Comparison of ENCODE assay signal across 19 cellular contexts in genomic region chr2:98498703-98499445, GRCh38. TPM values are rescaled to one million over a fixed set of nuclear protein-coding genes. Genes with fewer than 3 reads are reported as not detected.
DNase-seq lines count a peak whose midpoint lies in the region; ATAC-seq and TF ChIP-seq lines count a peak whose summit lies in the region.
"Had no signal": no experiment of that assay in that cellular context is flagged by ENCODE, and none has a peak within 500 bp of the region (broad histone marks: within the 10 kb centered on the region; RNA-seq: fewer than 3 reads in every experiment).

No MANE protein-coding gene starts in this region.

- peaks cover 0 to 1% (median 0%) of the 10 kb centered on the region in 4 donors for H3K4me1 ChIP-seq in liver (ENCODE audit: control insufficient read depth in 4 of 4, insufficient read depth in 4 of 4, low read length in 3 of 4)
- H3K4me1 ChIP-seq: neural progenitor cell had no signal

- H3K36me3 ChIP-seq in liver (ENCODE audit: control insufficient read depth in 4 of 4, insufficient read depth in 3 of 4, low read depth in 1 of 4, low read length in 3 of 4), result no peaks in the 10 kb centered on the region
- H3K36me3 ChIP-seq: neural progenitor cell had no signal

- H3K4me3 ChIP-seq in liver (ENCODE audit: low read depth in 1 of 3, low read length in 3 of 3), result no peak overlapping the region
- H3K4me3 ChIP-seq: heart left ventricle, neural progenitor cell, stomach had no signal

- H3K4me3 Mint-ChIP-seq in central memory CD8-positive, alpha-beta T cell, result no peak overlapping the region
- H3K4me3 Mint-ChIP-seq in stimulated activated memory B cell treated with anti-CD40 and anti-IgM and Interleukin-4, amounts not matched to agents 10 μg/mL and 1 μg/mL and 100 μg/mL, for 72 hours, result no peak overlapping the region
- H3K4me3 Mint-ChIP-seq: memory B cell; neural progenitor cell; T-helper 1 cell treated with Interleukin-12 subunit alpha and Interleukin-12 subunit beta and Interleukin-4 antibody, amounts not matched to agents 30 μg/mL and 1 μg/mL, for 36 hours had no signal

- H3K9me3 ChIP-seq in liver (ENCODE audit: control insufficient read depth in 4 of 4, low read length in 3 of 4), result peaks cover 0 to 2% (median 0%) of the 10 kb centered on the region in 4 donors
- H3K9me3 ChIP-seq: heart left ventricle had no signal

- H3K27ac ChIP-seq in liver (ENCODE audit: low read depth in 1 of 2, low read length in 2 of 2), result no peak overlapping the region
- H3K27ac ChIP-seq: neural progenitor cell had no signal

- DNase-seq in cardiac septum (ENCODE audit: low spot score), result peak; percentile 54
- no peak for DNase-seq in left ventricle myocardium superior
- no peak for DNase-seq in central memory CD8-positive, alpha-beta T cell (ENCODE audit: low spot score in 2 of 2)
- no peak for DNase-seq in Kasumi-1 (lab: John Stamatoyannopoulos, UW)
- DNase-seq: amygdala, EL, HCEC 1CT, heart left ventricle, NCI-H187 treated with DMSO at 0.1 percent for 48 hours, SHP77 treated with DMSO at 0.1 percent for 48 hours, stomach had no signal

- H3K4me1 Mint-ChIP-seq in central memory CD8-positive, alpha-beta T cell, result peaks cover 75% of the 10 kb centered on the region
- H3K4me1 Mint-ChIP-seq in stimulated activated memory B cell treated with anti-CD40 and anti-IgM and Interleukin-4, amounts not matched to agents 10 μg/mL and 1 μg/mL and 100 μg/mL, for 72 hours, result peaks cover 8% of the 10 kb centered on the region

- no peak for TF ChIP-seq RAD21 in liver (IDR thresholded peaks at IDR 0.05)

- TF ChIP-seq CTCF in liver (IDR thresholded peaks at IDR 0.05; ENCODE audit: low read depth, low read length, missing input control), result no peak

- peaks cover 7% of the 10 kb centered on the region for H3K9me3 Mint-ChIP-seq in central memory CD8-positive, alpha-beta T cell
- H3K9me3 Mint-ChIP-seq in stimulated activated memory B cell treated with anti-CD40 and anti-IgM and Interleukin-4, amounts not matched to agents 10 μg/mL and 1 μg/mL and 100 μg/mL, for 72 hours, result peaks cover 8% of the 10 kb centered on the region

- ATAC-seq in left ventricle myocardium superior (no peak), GM21381 (IDR thresholded peaks at IDR 0.05; ENCODE audit: unreplicated experiment) (no peak), HG03432 (IDR thresholded peaks at IDR 0.05; ENCODE audit: unreplicated experiment) (no peak)
- ATAC-seq in central memory CD8-positive, alpha-beta T cell (replicated peaks; ENCODE audit: extremely low read depth, poor library complexity, severe bottlenecking), result no peak
- no peak for ATAC-seq in stimulated activated memory B cell treated with anti-CD40 and anti-IgM and Interleukin-4, amounts not matched to agents 10 μg/mL and 1 μg/mL and 100 μg/mL, for 72 hours
- ATAC-seq: heart left ventricle had no signal

- intact Hi-C loops in cardiac septum (cut with DNase I), result no loop called here
- intact Hi-C loops in left ventricle myocardium superior (cut with micrococcal nuclease), result no loop called here

- H3K36me3 Mint-ChIP-seq in central memory CD8-positive, alpha-beta T cell (ENCODE audit: insufficient read depth), result peaks cover 13% of the 10 kb centered on the region
- peaks cover 41% of the 10 kb centered on the region for H3K36me3 Mint-ChIP-seq in stimulated activated memory B cell treated with anti-CD40 and anti-IgM and Interleukin-4, amounts not matched to agents 10 μg/mL and 1 μg/mL and 100 μg/mL, for 72 hours

- no peaks in the 10 kb centered on the region for H3K27me3 Mint-ChIP-seq in central memory CD8-positive, alpha-beta T cell
- H3K27me3 Mint-ChIP-seq in stimulated activated memory B cell treated with anti-CD40 and anti-IgM and Interleukin-4, amounts not matched to agents 10 μg/mL and 1 μg/mL and 100 μg/mL, for 72 hours, result no peaks in the 10 kb centered on the region
- H3K27me3 Mint-ChIP-seq: memory B cell had no signal

- H3K27ac Mint-ChIP-seq in central memory CD8-positive, alpha-beta T cell (ENCODE audit: low read depth), result peak overlapping the region; percentile 84
- no peak overlapping the region for H3K27ac Mint-ChIP-seq in stimulated activated memory B cell treated with anti-CD40 and anti-IgM and Interleukin-4, amounts not matched to agents 10 μg/mL and 1 μg/mL and 100 μg/mL, for 72 hours
- H3K27ac Mint-ChIP-seq: activated T-helper 2 cell treated with anti-CD3 and anti-CD28 coated beads, Interferon-gamma antibody, Interleukin-2, Interleukin-4, amounts not matched to agents 10 μg/mL and 5 μg/mL and 100 μg/mL, durations not matched to agents 14 hours and 24 hours and 36 hours; memory B cell; T-helper 1 cell treated with Interleukin-12 subunit alpha and Interleukin-12 subunit beta and Interleukin-4 antibody, amounts not matched to agents 30 μg/mL and 1 μg/mL, for 36 hours had no signal

- H3K27me3 ChIP-seq in liver (ENCODE audit: control insufficient read depth in 4 of 4, insufficient read depth in 4 of 4, low read length in 3 of 4), result no peaks in the 10 kb centered on the region
- H3K27me3 ChIP-seq: heart left ventricle, neural progenitor cell, stomach had no signal

- no peak overlapping the region for H3K9ac ChIP-seq in liver (ENCODE audit: low read depth in 1 of 2, low read length in 2 of 2)
- H3K9ac ChIP-seq: neural progenitor cell had no signal

- 83% methylated on average over 4 of the region's 4 CpGs for WGBS in liver

TF ChIP-seq in liver, 16 proteins besides CTCF, POLR2A, EP300 and RAD21:
- no peak for TF ChIP-seq EGR1 (IDR thresholded peaks at IDR 0.05; ENCODE audit: low read depth in 2 of 2)
- TF ChIP-seq NR2F2 (IDR thresholded peaks at IDR 0.05), result peak; percentile 10
- TF ChIP-seq HNF4A (conservative IDR thresholded peaks at IDR 0.05), result no peak

RNA-seq across cellular contexts. Expression of gene INPP4A, which starts 54.2 kb away (rescaled TPM):
- total RNA-seq in cardiac septum (19.9 TPM), left ventricle myocardium superior (16.3 TPM), liver (10 to 100 TPM; 11.3 to 14.9 TPM)
- 1 to 10 TPM; 2.9 to 3.1 TPM for polyA plus RNA-seq in liver
